39 cellular contexts compared by ENCODE assay signal in genomic region chr21:14070968-14071367, GRCh38.
"Had no signal": no experiment of that assay in that cellular context is flagged by ENCODE, and none has a peak within 500 bp of the region (broad histone marks: within the 10 kb centered on the region; RNA-seq: fewer than 3 reads in every experiment).

No MANE protein-coding gene starts in this region.

- H3K36me3 ChIP-seq: adrenal gland, ascending aorta, brain microvascular endothelial cell, breast epithelium, cardiac muscle cell had no signal

- H3K27ac Mint-ChIP-seq: activated naive CD4-positive, alpha-beta T cell treated with anti-CD3 and anti-CD28 coated beads for 36 hours; activated naive CD4-positive, alpha-beta T cell treated with anti-CD3 and anti-CD28 coated beads, Interleukin-2, amount 10 ng/mL, durations not matched to agents 7 days and 5 days; activated naive CD4-positive, alpha-beta T cell treated with anti-CD3 and anti-CD28 coated beads, Interleukin-2, amount 50 U/mL, for 24 hours; activated naive CD4-positive, alpha-beta T cell treated with anti-CD3 and anti-CD28 coated beads, Interleukin-2, amount 50 U/mL, for 72 hours; activated naive CD8-positive, alpha-beta T cell; activated naive CD8-positive, alpha-beta T cell treated with anti-CD3 and anti-CD28 coated beads for 36 hours; activated naive CD8-positive, alpha-beta T cell treated with anti-CD3 and anti-CD28 coated beads, Interleukin-2, amount 10 ng/mL, durations not matched to agents 7 days and 5 days; activated naive CD8-positive, alpha-beta T cell treated with anti-CD3 and anti-CD28 coated beads, Interleukin-2, amount 50 U/mL, for 24 hours; activated T-cell treated with anti-CD3 and anti-CD28 coated beads, Interleukin-2, amount 50 U/mL, for 24 hours; activated T-cell treated with anti-CD3 and anti-CD28 coated beads, Interleukin-2, amount 50 U/mL, for 72 hours; activated T-helper 1 cell treated with anti-CD3 and anti-CD28 coated beads, Interleukin-12 subunit alpha, Interleukin-12 subunit beta, Interleukin-2, Interleukin-4 antibody, amounts not matched to agents 30 ng/mL and 10 ng/mL and 1 ng/mL, durations not matched to agents 14 hours and 24 hours and 36 hours; activated T-helper 17 cell treated with anti-CD3 and anti-CD28 coated beads, Interleukin-2, amount 50 U/mL, for 72 hours; activated T-helper 2 cell treated with anti-CD3 and anti-CD28 coated beads, Interferon-gamma antibody, Interleukin-2, Interleukin-4, amounts not matched to agents 10 μg/mL and 5 μg/mL and 100 μg/mL, durations not matched to agents 14 hours and 24 hours and 36 hours; brain had no signal

- H3K4me1 ChIP-seq: adrenal gland, ascending aorta, body of pancreas, breast epithelium had no signal

- H3K4me1 Mint-ChIP-seq: activated naive CD4-positive, alpha-beta T cell treated with anti-CD3 and anti-CD28 coated beads, Interleukin-2, amount 10 ng/mL, durations not matched to agents 7 days and 5 days; activated naive CD4-positive, alpha-beta T cell treated with anti-CD3 and anti-CD28 coated beads, Interleukin-2, amount 50 U/mL, for 24 hours; activated naive CD8-positive, alpha-beta T cell treated with anti-CD3 and anti-CD28 coated beads for 36 hours; activated naive CD8-positive, alpha-beta T cell treated with anti-CD3 and anti-CD28 coated beads, Interleukin-2, amount 10 ng/mL, durations not matched to agents 7 days and 5 days; activated naive CD8-positive, alpha-beta T cell treated with anti-CD3 and anti-CD28 coated beads, Interleukin-2, amount 50 U/mL, for 24 hours; activated T-helper 17 cell treated with anti-CD3 and anti-CD28 coated beads, Interleukin-2, amount 50 U/mL, for 72 hours; brain had no signal

- H3K27me3 ChIP-seq: adrenal gland, ascending aorta, body of pancreas, brain microvascular endothelial cell, breast epithelium, cardiac muscle cell had no signal

- H3K9me3 Mint-ChIP-seq: activated naive CD4-positive, alpha-beta T cell treated with anti-CD3 and anti-CD28 coated beads for 36 hours; activated naive CD4-positive, alpha-beta T cell treated with anti-CD3 and anti-CD28 coated beads, Interleukin-2, amount 50 U/mL, for 24 hours; activated naive CD8-positive, alpha-beta T cell treated with anti-CD3 and anti-CD28 coated beads for 36 hours; activated naive CD8-positive, alpha-beta T cell treated with anti-CD3 and anti-CD28 coated beads, Interleukin-2, amount 50 U/mL, for 24 hours; activated T-cell treated with anti-CD3 and anti-CD28 coated beads, Interleukin-2, amount 50 U/mL, for 24 hours; activated T-cell treated with anti-CD3 and anti-CD28 coated beads, Interleukin-2, amount 50 U/mL, for 4 hours; activated T-cell treated with anti-CD3 and anti-CD28 coated beads, Interleukin-2, amount 50 U/mL, for 72 hours; activated T-helper 17 cell treated with anti-CD3 and anti-CD28 coated beads, Interleukin-2, amount 50 U/mL, for 72 hours; central memory CD8-positive, alpha-beta T cell had no signal

- H3K36me3 Mint-ChIP-seq: activated naive CD4-positive, alpha-beta T cell treated with anti-CD3 and anti-CD28 coated beads, Interleukin-2, amount 50 U/mL, for 24 hours; activated naive CD8-positive, alpha-beta T cell had no signal

- H3K4me3 Mint-ChIP-seq: activated naive CD4-positive, alpha-beta T cell treated with anti-CD3 and anti-CD28 coated beads for 36 hours; activated naive CD4-positive, alpha-beta T cell treated with anti-CD3 and anti-CD28 coated beads, Interleukin-2, amount 10 ng/mL, durations not matched to agents 7 days and 5 days; activated naive CD4-positive, alpha-beta T cell treated with anti-CD3 and anti-CD28 coated beads, Interleukin-2, amount 50 U/mL, for 24 hours; activated naive CD8-positive, alpha-beta T cell; activated naive CD8-positive, alpha-beta T cell treated with anti-CD3 and anti-CD28 coated beads for 36 hours; activated naive CD8-positive, alpha-beta T cell treated with anti-CD3 and anti-CD28 coated beads, Interleukin-2, amount 10 ng/mL, durations not matched to agents 7 days and 5 days; activated naive CD8-positive, alpha-beta T cell treated with anti-CD3 and anti-CD28 coated beads, Interleukin-2, amount 50 U/mL, for 24 hours; activated T-cell treated with anti-CD3 and anti-CD28 coated beads, Interleukin-2, amount 50 U/mL, for 24 hours; activated T-cell treated with anti-CD3 and anti-CD28 coated beads, Interleukin-2, amount 50 U/mL, for 4 hours; activated T-cell treated with anti-CD3 and anti-CD28 coated beads, Interleukin-2, amount 50 U/mL, for 72 hours; activated T-helper 1 cell treated with anti-CD3 and anti-CD28 coated beads, Interleukin-12 subunit alpha, Interleukin-12 subunit beta, Interleukin-2, Interleukin-4 antibody, amounts not matched to agents 30 ng/mL and 10 ng/mL and 1 ng/mL, durations not matched to agents 14 hours and 24 hours and 36 hours; activated T-helper 17 cell treated with anti-CD3 and anti-CD28 coated beads, Interleukin-2, amount 50 U/mL, for 72 hours; brain; central memory CD8-positive, alpha-beta T cell had no signal

- H3K27ac ChIP-seq: adrenal gland, ascending aorta, body of pancreas, brain microvascular endothelial cell, breast epithelium, cardiac muscle cell had no signal

- H3K9me3 ChIP-seq: adrenal gland, ascending aorta, body of pancreas had no signal

- H3K27me3 Mint-ChIP-seq: activated naive CD4-positive, alpha-beta T cell treated with anti-CD3 and anti-CD28 coated beads, Interleukin-2, amount 10 ng/mL, durations not matched to agents 7 days and 5 days; activated naive CD4-positive, alpha-beta T cell treated with anti-CD3 and anti-CD28 coated beads, Interleukin-2, amount 50 U/mL, for 24 hours; activated naive CD8-positive, alpha-beta T cell; activated naive CD8-positive, alpha-beta T cell treated with anti-CD3 and anti-CD28 coated beads for 36 hours; activated naive CD8-positive, alpha-beta T cell treated with anti-CD3 and anti-CD28 coated beads, Interleukin-2, amount 10 ng/mL, durations not matched to agents 7 days and 5 days; activated naive CD8-positive, alpha-beta T cell treated with anti-CD3 and anti-CD28 coated beads, Interleukin-2, amount 50 U/mL, for 24 hours; activated T-cell treated with anti-CD3 and anti-CD28 coated beads, Interleukin-2, amount 50 U/mL, for 24 hours; activated T-helper 17 cell treated with anti-CD3 and anti-CD28 coated beads, Interleukin-2, amount 50 U/mL, for 72 hours; brain; central memory CD8-positive, alpha-beta T cell had no signal

- H3K4me3 ChIP-seq: adrenal gland, ascending aorta, body of pancreas, breast epithelium, cardiac muscle cell had no signal

- ATAC-seq: activated naive CD4-positive, alpha-beta T cell treated with anti-CD3 and anti-CD28 coated beads, Interleukin-2, amount 50 U/mL, for 72 hours; activated T-cell treated with anti-CD3 and anti-CD28 coated beads, Interleukin-2, amount 50 U/mL, for 4 hours; activated T-cell treated with anti-CD3 and anti-CD28 coated beads, Interleukin-2, amount 50 U/mL, for 72 hours; activated T-helper 17 cell treated with anti-CD3 and anti-CD28 coated beads, Interleukin-2, amount 50 U/mL, for 72 hours; body of pancreas had no signal

- DNase-seq: activated effector memory CD4-positive, alpha-beta T cell treated with anti-CD3 and anti-CD28 coated beads, Interleukin-2, amount 50 U/mL, for 16 hours; activated effector memory CD4-positive, alpha-beta T cell treated with Interleukin-2 at 50 U/mL for 16 hours; activated gamma-delta T cell; activated gamma-delta T cell treated with Interleukin-2 at 50 U/mL for 16 hours; activated naive CD4-positive, alpha-beta T cell; activated naive CD4-positive, alpha-beta T cell treated with anti-CD3 and anti-CD28 coated beads for 36 hours; activated naive CD4-positive, alpha-beta T cell treated with anti-CD3 and anti-CD28 coated beads, Interleukin-2, amount 10 ng/mL, durations not matched to agents 7 days and 5 days; activated naive CD4-positive, alpha-beta T cell treated with anti-CD3 and anti-CD28 coated beads, Interleukin-2, amount 50 U/mL, for 16 hours; activated naive CD4-positive, alpha-beta T cell treated with Interleukin-2 at 50 U/mL for 16 hours; activated naive CD8-positive, alpha-beta T cell treated with anti-CD3 and anti-CD28 coated beads for 36 hours; activated naive CD8-positive, alpha-beta T cell treated with anti-CD3 and anti-CD28 coated beads, Interleukin-2, amount 10 ng/mL, durations not matched to agents 7 days and 5 days; activated naive CD8-positive, alpha-beta T cell treated with anti-CD3 and anti-CD28 coated beads, Interleukin-2, amount 50 U/mL, for 24 hours; activated T-cell treated with anti-CD3 and anti-CD28 coated beads for 4 hours; activated T-cell treated with anti-CD3 and anti-CD28 coated beads, Interleukin-2, amount 50 U/mL, for 1 hour; activated T-cell treated with anti-CD3 and anti-CD28 coated beads, Interleukin-2, amount 50 U/mL, for 24 hours; activated T-cell treated with anti-CD3 and anti-CD28 coated beads, Interleukin-2, amount 50 U/mL, for 4 hours; activated T-cell treated with anti-CD3 and anti-CD28 coated beads, Interleukin-2, amount 50 U/mL, for 48 hours; activated T-cell treated with anti-CD3 and anti-CD28 coated beads, Interleukin-2, amount 50 U/mL, for 72 hours; adrenal gland; amniotic stem cell; amygdala; anterior cingulate cortex; aorta; brain microvascular endothelial cell; caudate nucleus; central memory CD4-positive, alpha-beta T cell; cerebellar nuclear complex had no signal
